Comparison of ENCODE assay signal across 3 cellular contexts in the genomic region with DNA sequence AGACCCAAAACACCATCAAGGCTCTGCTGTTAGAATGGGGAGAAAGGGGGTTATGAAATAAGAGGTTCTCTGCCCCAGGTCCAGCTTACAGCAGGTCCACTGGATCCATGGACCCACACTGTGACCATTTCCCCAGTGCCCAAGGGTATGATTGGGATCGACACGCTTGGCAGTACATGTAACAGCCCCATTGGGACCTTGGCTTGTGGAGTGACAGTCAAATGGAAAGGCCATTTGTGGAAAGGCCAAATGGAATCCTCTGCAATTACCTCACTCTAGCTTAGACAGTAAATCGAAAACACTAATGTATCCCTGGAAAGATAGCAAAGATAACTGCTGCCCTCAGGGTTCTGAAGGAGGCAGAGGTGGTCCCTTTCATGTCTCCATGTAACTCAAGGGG.
"Had no signal": no experiment of that assay in that cellular context is flagged by ENCODE, and none has a peak within 500 bp of the region (broad histone marks: within the 10 kb centered on the region; RNA-seq: fewer than 3 reads in every experiment).

No MANE protein-coding gene starts in this region.

- DNase-seq: GDM1, GF-D8 had no signal

- H3K4me3 ChIP-seq: GM12878 had no signal
